In the genomic region with DNA sequence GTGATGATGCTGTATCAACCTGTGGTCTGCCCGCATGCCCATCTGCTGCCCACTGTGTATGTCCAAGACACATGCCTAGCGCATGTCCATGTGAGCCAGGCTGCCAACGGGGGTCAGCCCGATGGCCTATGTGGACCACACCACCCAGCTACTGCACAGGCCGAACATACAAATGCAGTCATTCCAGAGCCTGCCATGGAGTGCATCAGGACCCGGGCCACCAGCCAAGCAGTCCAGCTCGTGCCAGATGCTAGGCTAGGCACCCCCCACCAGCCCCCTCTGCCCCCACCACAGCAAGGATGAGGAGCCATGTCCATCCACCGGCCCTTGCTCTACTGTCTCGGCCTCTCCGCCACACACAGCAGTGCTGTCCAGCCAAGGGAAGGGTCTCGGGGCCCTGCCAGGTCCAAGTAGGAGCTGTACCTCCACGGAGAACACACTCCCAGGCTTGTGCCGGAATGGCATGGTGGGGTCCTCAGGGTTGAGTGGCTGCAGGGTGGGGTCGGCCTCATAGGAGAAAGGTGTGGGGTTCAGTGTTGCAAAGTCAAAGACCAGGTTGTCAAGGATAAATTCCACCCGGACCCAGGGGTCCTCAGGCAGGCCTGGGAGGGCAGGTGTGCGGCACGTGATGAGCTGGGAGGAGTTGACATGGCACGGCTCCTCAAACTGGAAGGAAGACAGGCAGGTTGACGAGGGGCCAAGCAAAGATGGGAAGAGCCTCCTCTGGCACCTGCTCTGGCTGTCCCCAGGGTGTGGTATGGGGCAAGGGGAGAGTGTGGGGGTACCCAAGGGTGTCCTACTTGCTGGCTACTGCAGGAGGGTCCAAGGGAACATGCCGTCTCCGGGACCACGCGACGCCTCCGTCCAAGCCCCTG, we compare ENCODE assay signal across 19 cellular contexts. TPM values are rescaled to one million over a fixed set of nuclear protein-coding genes. Genes with fewer than 3 reads are reported as not detected.
A peak's percentile ranks its signal among the peaks of the same experiment; 100 is the strongest.
DNase-seq lines count a peak whose midpoint lies in the region; ATAC-seq and TF ChIP-seq lines count a peak whose summit lies in the region.
"Had no signal": no experiment of that assay in that cellular context is flagged by ENCODE, and none has a peak within 500 bp of the region (broad histone marks: within the 10 kb centered on the region; RNA-seq: fewer than 3 reads in every experiment).

No MANE protein-coding gene starts in this region.

- H3K9me3 ChIP-seq in suprapubic skin, result no peaks in the 10 kb centered on the region
- H3K9me3 ChIP-seq: tibial nerve had no signal

- peaks cover 91% of the 10 kb centered on the region for H3K36me3 ChIP-seq in suprapubic skin

- DNase-seq in endothelial cell (ENCODE audit: low spot score), result no peak
- peak; percentile 34 for DNase-seq in midbrain (lab: John Stamatoyannopoulos, UW)
- peak; percentile 56 to 71 for DNase-seq in suprapubic skin (ENCODE audit: low spot score in 2 of 2)
- DNase-seq in HFFc6, result no peak
- DNase-seq in stimulated activated CD4-positive, alpha-beta T cell treated with anti-CD3 and anti-CD28 coated beads, Interleukin-2, amount 100 ng/mL, for 24 hours, result no peak
- DNase-seq: activated naive CD8-positive, alpha-beta T cell treated with anti-CD3 and anti-CD28 coated beads, Interleukin-2, amount 10 ng/mL, durations not matched to agents 7 days and 5 days; DND-41; IMR-90; NCI-H1417; NCI-H526 treated with DMSO at 0.1 percent for 48 hours; SHP77 treated with DMSO at 0.1 percent for 48 hours; stimulated activated CD4-positive, alpha-beta T cell treated with anti-CD3 and anti-CD28 coated beads, Interleukin-15, amount 100 ng/mL, for 24 hours; T-cell had no signal

- H3K9me3 Mint-ChIP-seq in endothelial cell (ENCODE audit: unreplicated experiment) (no peaks in the 10 kb centered on the region), HFFc6 (no peaks in the 10 kb centered on the region)
- H3K9me3 Mint-ChIP-seq: activated naive CD8-positive, alpha-beta T cell treated with anti-CD3 and anti-CD28 coated beads, Interleukin-2, amount 10 ng/mL, durations not matched to agents 7 days and 5 days; T-cell had no signal

- H3K4me1 ChIP-seq in suprapubic skin, result peaks cover 19% of the 10 kb centered on the region

- no peak overlapping the region for H3K27ac Mint-ChIP-seq in endothelial cell (ENCODE audit: unreplicated experiment)
- no peak overlapping the region for H3K27ac Mint-ChIP-seq in HFFc6
- H3K27ac Mint-ChIP-seq: activated naive CD8-positive, alpha-beta T cell treated with anti-CD3 and anti-CD28 coated beads, Interleukin-2, amount 10 ng/mL, durations not matched to agents 7 days and 5 days; T-cell had no signal

- H3K27me3 Mint-ChIP-seq in endothelial cell (ENCODE audit: unreplicated experiment), result peaks cover 4% of the 10 kb centered on the region
- no peaks in the 10 kb centered on the region; the same call in 1 of the 2 replicates for H3K27me3 Mint-ChIP-seq in HFFc6 (ENCODE audit: insufficient read depth)
- H3K27me3 Mint-ChIP-seq: activated naive CD8-positive, alpha-beta T cell treated with anti-CD3 and anti-CD28 coated beads, Interleukin-2, amount 10 ng/mL, durations not matched to agents 7 days and 5 days; T-cell had no signal

- peak overlapping the region; percentile 25 for H3K4me3 Mint-ChIP-seq in endothelial cell (ENCODE audit: unreplicated experiment)
- H3K4me3 Mint-ChIP-seq in HFFc6, result no peak overlapping the region
- H3K4me3 Mint-ChIP-seq: activated naive CD8-positive, alpha-beta T cell treated with anti-CD3 and anti-CD28 coated beads, Interleukin-2, amount 10 ng/mL, durations not matched to agents 7 days and 5 days; T-cell had no signal

- peaks cover 16% of the 10 kb centered on the region for H3K36me3 Mint-ChIP-seq in endothelial cell (ENCODE audit: low read depth, unreplicated experiment)
- H3K36me3 Mint-ChIP-seq in HFFc6 (ENCODE audit: low read depth), result no peaks in the 10 kb centered on the region
- H3K36me3 Mint-ChIP-seq: activated naive CD8-positive, alpha-beta T cell treated with anti-CD3 and anti-CD28 coated beads, Interleukin-2, amount 10 ng/mL, durations not matched to agents 7 days and 5 days; T-cell had no signal

- no peak for ATAC-seq in GM18519 (IDR thresholded peaks at IDR 0.05; ENCODE audit: low FRiP score, unreplicated experiment)
- ATAC-seq: T-cell had no signal

- H3K27ac ChIP-seq in angular gyrus (ENCODE audit: low read depth, low read length) (peak overlapping the region; percentile 49), suprapubic skin (no peak overlapping the region)

- TF ChIP-seq POLR2A in suprapubic skin (IDR thresholded peaks at IDR 0.05), result no peak

- H3K4me1 Mint-ChIP-seq in endothelial cell (ENCODE audit: unreplicated experiment), result no peaks in the 10 kb centered on the region
- no peaks in the 10 kb centered on the region for H3K4me1 Mint-ChIP-seq in HFFc6 (ENCODE audit: low read depth)
- H3K4me1 Mint-ChIP-seq: activated naive CD8-positive, alpha-beta T cell treated with anti-CD3 and anti-CD28 coated beads, Interleukin-2, amount 10 ng/mL, durations not matched to agents 7 days and 5 days; T-cell had no signal

- H3K27me3 ChIP-seq in suprapubic skin, result no peaks in the 10 kb centered on the region
- H3K27me3 ChIP-seq: tibial nerve had no signal

- no peak for TF ChIP-seq EP300 in suprapubic skin (IDR thresholded peaks at IDR 0.05)

- 79% methylated on average over 14 of the region's 25 CpGs for WGBS in suprapubic skin

- H3K4me3 ChIP-seq in suprapubic skin, result no peak overlapping the region
- H3K4me3 ChIP-seq: tibial nerve had no signal

- TF ChIP-seq CTCF in endothelial cell (IDR thresholded peaks at IDR 0.05; ENCODE audit: unreplicated experiment) (no peak), suprapubic skin (IDR thresholded peaks at IDR 0.05) (no peak), HFFc6 (IDR thresholded peaks at IDR 0.05) (no peak)

RNA-seq across cellular contexts. Expression of a gene that starts 15.3 kb away (rescaled TPM):
- total RNA-seq in endothelial cell (ENCODE audit: unreplicated experiment) (68.7 TPM), suprapubic skin (100 to 1,000 TPM; 188 to 384 (median 220) TPM)
- 10 to 100 TPM; 11.1 to 15.5 (median 12.8) TPM for total RNA-seq in HFFc6 (2021; fragmentation: NEBNext Ultra II Directional; extraction: Animal tissue kit (Norgen Biotek cat#: 25700))

RNA-seq across cellular contexts. Expression of a gene that starts 25.3 kb away (rescaled TPM):
- total RNA-seq in endothelial cell (ENCODE audit: unreplicated experiment) (11.8 TPM), suprapubic skin (10 to 100 TPM in 3 of 4 donors, 1 to 10 TPM in 1; 6.4 to 18.7 (median 13.6) TPM)
- 10 to 100 TPM; 10.1 to 15.3 (median 12.5) TPM for total RNA-seq in HFFc6 (2021; fragmentation: NEBNext Ultra II Directional; extraction: Animal tissue kit (Norgen Biotek cat#: 25700))

RNA-seq across cellular contexts. Expression of a gene that starts 25.4 kb away (rescaled TPM):
- 326 TPM for total RNA-seq in endothelial cell (ENCODE audit: unreplicated experiment)
- 100 to 1,000 TPM; 122 to 281 (median 190) TPM for total RNA-seq in suprapubic skin
- total RNA-seq in HFFc6 (2021; fragmentation: NEBNext Ultra II Directional; extraction: Animal tissue kit (Norgen Biotek cat#: 25700)), result 100 to 1,000 TPM; 213 to 341 (median 280) TPM

RNA-seq across cellular contexts. Expression of a gene that starts 31.9 kb away (rescaled TPM):
- total RNA-seq in endothelial cell (ENCODE audit: unreplicated experiment) (11.2 TPM), suprapubic skin (10 to 100 TPM in 2 of 4 donors, 1 to 10 TPM in 2; 8.7 to 12.7 (median 10.2) TPM)
- 10 to 100 TPM in 1 of 6 experiments, 1 to 10 TPM in 5; 7.0 to 10.5 (median 8.2) TPM for total RNA-seq in HFFc6 (2021; fragmentation: NEBNext Ultra II Directional; extraction: Animal tissue kit (Norgen Biotek cat#: 25700))

RNA-seq across cellular contexts. Expression of a gene that starts 42.6 kb away (rescaled TPM):
- total RNA-seq in endothelial cell (ENCODE audit: unreplicated experiment) (not detected), suprapubic skin (not detected)
- not detected for total RNA-seq in HFFc6 (2021; fragmentation: NEBNext Ultra II Directional; extraction: Animal tissue kit (Norgen Biotek cat#: 25700))
- total RNA-seq: activated CD8-positive, alpha-beta memory T cell treated with anti-CD3 and anti-CD28 coated beads for 36 hours; activated naive CD8-positive, alpha-beta T cell treated with anti-CD3 and anti-CD28 coated beads, Interleukin-2, amount 10 ng/mL, durations not matched to agents 7 days and 5 days; bronchial epithelial cell; glomerular endothelial cell; IMR-90; T-cell; tibial nerve had no signal

Comparison
In these comparisons a context has a peak if more than half of its experiments do, and no peak if none do; other contexts are left out.
1. DNase-seq: peak in midbrain (single experiment) and suprapubic skin (2 of 2); none in endothelial cell (single experiment), HFFc6 (single experiment) and stimulated activated CD4-positive, alpha-beta T cell treated with anti-CD3 and anti-CD28 coated beads, Interleukin-2, amount 100 ng/mL, for 24 hours (0 of 2).